ENCODE assay signal across 16 cellular contexts in the genomic region with DNA sequence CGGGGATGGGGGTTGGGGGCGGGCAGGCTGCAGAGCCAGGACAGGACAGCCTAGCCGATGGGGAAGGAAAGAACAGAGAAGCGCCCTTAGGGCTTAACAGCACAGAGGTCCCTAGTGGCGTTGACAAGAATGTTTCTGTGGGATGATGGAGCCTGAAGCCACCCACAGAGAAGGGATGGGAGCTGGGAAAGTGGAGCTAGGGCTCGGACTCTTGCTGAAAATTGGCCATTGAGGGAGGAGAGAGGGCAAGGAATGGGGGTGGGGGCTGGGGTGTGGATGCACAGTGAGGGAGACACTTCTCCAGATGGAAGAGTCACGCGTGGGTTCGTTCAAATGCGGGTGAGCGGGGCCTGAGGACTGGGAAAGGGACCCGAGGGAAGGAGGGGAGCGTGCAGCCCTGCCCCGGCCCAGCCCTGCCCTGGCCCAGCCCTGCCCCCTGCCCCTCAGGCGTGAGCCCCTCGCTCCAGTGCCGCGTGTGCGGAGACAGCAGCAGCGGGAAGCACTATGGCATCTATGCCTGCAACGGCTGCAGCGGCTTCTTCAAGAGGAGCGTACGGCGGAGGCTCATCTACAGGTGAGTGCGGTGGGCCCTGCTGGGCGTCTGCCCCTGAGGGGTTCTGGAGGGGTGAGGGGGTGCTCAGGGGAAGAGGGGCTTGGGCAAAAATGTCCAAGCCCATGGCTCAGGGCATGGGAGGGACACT.
"Had no signal": no experiment of that assay in that cellular context is flagged by ENCODE, and none has a peak within 500 bp of the region (broad histone marks: within the 10 kb centered on the region; RNA-seq: fewer than 3 reads in every experiment).

No MANE protein-coding gene starts in this region.

- H3K27ac ChIP-seq: adrenal gland, ascending aorta, thyroid gland, upper lobe of right lung had no signal

- H3K36me3 ChIP-seq: adrenal gland, ascending aorta, thyroid gland, upper lobe of right lung had no signal

- H3K9me3 ChIP-seq: adrenal gland, ascending aorta, thyroid gland, upper lobe of right lung had no signal

- H3K27me3 ChIP-seq: adrenal gland, ascending aorta, thyroid gland, upper lobe of right lung had no signal

- H3K4me3 ChIP-seq: adrenal gland, ascending aorta, thyroid gland, upper lobe of right lung had no signal

- DNase-seq: activated naive CD4-positive, alpha-beta T cell; activated T-cell treated with anti-CD3 and anti-CD28 coated beads, Interleukin-2, amount 50 U/mL, for 24 hours; adrenal gland; effector memory CD4-positive, alpha-beta T cell; hypothalamus; left ventricle myocardium superior; nucleus accumbens; stimulated activated CD4-positive, alpha-beta T cell treated with anti-CD3 and anti-CD28 coated beads, Interleukin-2, amount 100 ng/mL, for 48 hours; stimulated activated CD8-positive, alpha-beta memory T cell treated with anti-CD3 and anti-CD28 coated beads, Interleukin-4, amount 100 ng/mL, for 48 hours; stimulated activated naive CD4-positive, alpha-beta T cell; substantia nigra; T-helper 1 cell; T-helper 9 cell; thyroid gland; upper lobe of right lung had no signal

- H3K4me1 ChIP-seq: thyroid gland, upper lobe of right lung had no signal
